ENCODE assay signal across 8 cellular contexts in genomic region chr13:36919833-36920611, GRCh38. TPM values are rescaled to one million over a fixed set of nuclear protein-coding genes. Genes with fewer than 3 reads are reported as not detected.
A peak's percentile ranks its signal among the peaks of the same experiment; 100 is the strongest.
DNase-seq lines count a peak whose midpoint lies in the region; ATAC-seq and TF ChIP-seq lines count a peak whose summit lies in the region.

TSS of gene SMAD9 (minus strand) at chr13:36920238. CDS start at chr13:36879689, 40,549 bp downstream.

- H3K27ac Mint-ChIP-seq in Caco-2 (ENCODE audit: unreplicated experiment) (no peak within 1 kb of the TSS), IgD-negative memory B cell (no peak within 1 kb of the TSS)

- TF ChIP-seq CTCF in Caco-2 (IDR thresholded peaks at IDR 0.05; ENCODE audit: insufficient read depth in 1 of 2, low read depth in 1 of 2, low read length in 1 of 2, severe bottlenecking in 1 of 2, unreplicated experiment in 1 of 2) (no peak), lower leg skin (IDR thresholded peaks at IDR 0.05) (no peak)

- no peaks in the 10 kb centered on the region for H3K36me3 ChIP-seq in Caco-2 (ENCODE audit: control insufficient read depth, insufficient read depth, low read length)
- no peaks in the 10 kb centered on the region for H3K36me3 ChIP-seq in stomach smooth muscle (ENCODE audit: control insufficient read depth in 2 of 2, insufficient read depth in 2 of 2, low read length in 2 of 2)

- TF ChIP-seq POLR2A in lower leg skin (IDR thresholded peaks at IDR 0.05): no peak

- H3K36me3 Mint-ChIP-seq in Caco-2 (ENCODE audit: insufficient read depth, unreplicated experiment) (no peaks in the 10 kb centered on the region), IgD-negative memory B cell (no peaks in the 10 kb centered on the region)

- H3K4me1 ChIP-seq in Caco-2 (no peaks in the 10 kb centered on the region), stomach smooth muscle (ENCODE audit: control insufficient read depth, insufficient read depth, low read length) (peaks cover 12% of the 10 kb centered on the region)

- peak within 1 kb of the TSS; percentile 60 for H3K4me3 ChIP-seq in Caco-2 (ENCODE audit: low read depth, low read length)
- peak within 1 kb of the TSS; percentile 35 for H3K4me3 ChIP-seq in lower leg skin (ENCODE audit: low read depth, poor library complexity, severe bottlenecking)
- H3K4me3 ChIP-seq in stomach smooth muscle (ENCODE audit: low read length in 2 of 2): peak within 1 kb of the TSS; percentile 83 to 90

- POLR2A ChIA-PET in Caco-2 (lab: Charles Lee): no interaction called here

- intact Hi-C loops in Caco-2 (cut with micrococcal nuclease; ENCODE audit: unreplicated experiment) (loop anchor here (5.0 kb wide), 1 partner anchor 63 kb away; no protein-coding TSS in a partner anchor), lower leg skin (cut with DNase I; ENCODE audit: low total_unique reads) (no loop called here)

- H3K9ac ChIP-seq in stomach smooth muscle (ENCODE audit: low read length in 2 of 2): peak within 1 kb of the TSS; percentile 72 to 73

- H3K9me3 ChIP-seq in Caco-2: no peaks in the 10 kb centered on the region
- no peaks in the 10 kb centered on the region for H3K9me3 ChIP-seq in stomach smooth muscle (ENCODE audit: control insufficient read depth in 2 of 2, low read length in 2 of 2)

- DNase-seq in Caco-2: peak in 1 of 2 experiments; percentile 57
- peak; percentile 81 for DNase-seq in ecto neural progenitor cell (ENCODE audit: low spot score)
- peak; percentile 46 to 90 for DNase-seq in lower leg skin (ENCODE audit: low spot score in 2 of 2)
- no peak for DNase-seq in GF-D8 (lab: John Stamatoyannopoulos, UW)

- BruUV-seq in Caco-2 (replicated peaks; lab: Mats Ljungman, UMichigan): no TSS peak

- CTCF ChIA-PET in Caco-2 (lab: Charles Lee): no interaction called here

- ATAC-seq in GM19452 (IDR thresholded peaks at IDR 0.05; ENCODE audit: unreplicated experiment) (peak; percentile 64), SK-N-SH treated with all-trans-retinoic acid at 6 μM for 48 hours (peak; percentile 40)

- H3K27ac ChIP-seq in stomach smooth muscle (ENCODE audit: low read length): peak within 1 kb of the TSS; percentile 73

- H3K4me3 Mint-ChIP-seq in Caco-2 (ENCODE audit: unreplicated experiment) (peak within 1 kb of the TSS; percentile 75), IgD-negative memory B cell (peak within 1 kb of the TSS; percentile 59 to 86 (median 74))

- H3K27me3 Mint-ChIP-seq in Caco-2 (ENCODE audit: insufficient read depth, unreplicated experiment) (peaks cover 20% of the 10 kb centered on the region), IgD-negative memory B cell (peaks cover 51% of the 10 kb centered on the region)

- H3K9me3 Mint-ChIP-seq in Caco-2 (ENCODE audit: unreplicated experiment) (no peaks in the 10 kb centered on the region), IgD-negative memory B cell (peaks cover 0 to 2% (median 0%) of the 10 kb centered on the region in 3 donors)

- H3K4me1 Mint-ChIP-seq in Caco-2 (ENCODE audit: low read depth, unreplicated experiment) (peaks cover 7% of the 10 kb centered on the region), IgD-negative memory B cell (peaks cover 2 to 10% (median 3%) of the 10 kb centered on the region in 3 donors)

- 2 to 6% methylated on average over 7 to 38 of the region's 102 CpGs for WGBS in lower leg skin, 2 donors

- no peaks in the 10 kb centered on the region for H3K27me3 ChIP-seq in Caco-2 (replicated peaks; ENCODE audit: control insufficient read depth, insufficient read depth, low read length)
- no peaks in the 10 kb centered on the region for H3K27me3 ChIP-seq in stomach smooth muscle (ENCODE audit: control insufficient read depth in 1 of 2, insufficient read depth in 2 of 2, low read length in 2 of 2)

TF ChIP-seq in SK-N-SH treated with all-trans-retinoic acid at 6 μM for 48 hours, 23 proteins besides CTCF, POLR2A, EP300 and RAD21:
- TF ChIP-seq, protein P1, sequence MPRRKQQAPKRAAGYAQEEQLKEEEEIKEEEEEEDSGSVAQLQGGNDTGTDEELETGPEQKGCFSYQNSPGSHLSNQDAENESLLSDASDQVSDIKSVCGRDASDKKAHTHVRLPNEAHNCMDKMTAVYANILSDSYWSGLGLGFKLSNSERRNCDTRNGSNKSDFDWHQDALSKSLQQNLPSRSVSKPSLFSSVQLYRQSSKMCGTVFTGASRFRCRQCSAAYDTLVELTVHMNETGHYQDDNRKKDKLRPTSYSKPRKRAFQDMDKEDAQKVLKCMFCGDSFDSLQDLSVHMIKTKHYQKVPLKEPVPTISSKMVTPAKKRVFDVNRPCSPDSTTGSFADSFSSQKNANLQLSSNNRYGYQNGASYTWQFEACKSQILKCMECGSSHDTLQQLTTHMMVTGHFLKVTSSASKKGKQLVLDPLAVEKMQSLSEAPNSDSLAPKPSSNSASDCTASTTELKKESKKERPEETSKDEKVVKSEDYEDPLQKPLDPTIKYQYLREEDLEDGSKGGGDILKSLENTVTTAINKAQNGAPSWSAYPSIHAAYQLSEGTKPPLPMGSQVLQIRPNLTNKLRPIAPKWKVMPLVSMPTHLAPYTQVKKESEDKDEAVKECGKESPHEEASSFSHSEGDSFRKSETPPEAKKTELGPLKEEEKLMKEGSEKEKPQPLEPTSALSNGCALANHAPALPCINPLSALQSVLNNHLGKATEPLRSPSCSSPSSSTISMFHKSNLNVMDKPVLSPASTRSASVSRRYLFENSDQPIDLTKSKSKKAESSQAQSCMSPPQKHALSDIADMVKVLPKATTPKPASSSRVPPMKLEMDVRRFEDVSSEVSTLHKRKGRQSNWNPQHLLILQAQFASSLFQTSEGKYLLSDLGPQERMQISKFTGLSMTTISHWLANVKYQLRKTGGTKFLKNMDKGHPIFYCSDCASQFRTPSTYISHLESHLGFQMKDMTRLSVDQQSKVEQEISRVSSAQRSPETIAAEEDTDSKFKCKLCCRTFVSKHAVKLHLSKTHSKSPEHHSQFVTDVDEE (CRISPR knock-in tag; IDR thresholded peaks at IDR 0.05): peak; percentile 14; the same call in 1 of the 2 replicates
- TF ChIP-seq ZNF70 (CRISPR knock-in tag; IDR thresholded peaks at IDR 0.05) (no peak), GLIS3 (CRISPR knock-in tag; IDR thresholded peaks at IDR 0.05) (no peak), ZNF565 (CRISPR knock-in tag; conservative IDR thresholded peaks at IDR 0.05; ENCODE audit: low read depth) (no peak), PATZ1 (CRISPR knock-in tag; IDR thresholded peaks at IDR 0.05; ENCODE audit: borderline replicate concordance) (no peak)
TF ChIP-seq in SK-N-SH treated with all-trans-retinoic acid at 6 μM for 48 hours: peak in this region for 1.

RNA-seq across cellular contexts. Expression of gene SMAD9, which starts in this region (rescaled TPM):
- 1.2 TPM in 2 replicates for total RNA-seq in Caco-2 (2022)
- 0.04 TPM for polyA plus RNA-seq in IgD-negative memory B cell
- 1 to 10 TPM; 1.4 to 4.4 (median 2.2) TPM for total RNA-seq in lower leg skin

Comparison
In these comparisons a context has a peak if more than half of its experiments do, and no peak if none do; other contexts are left out.
1. H3K4me3 ChIP-seq: peak in every context shown above with its lines; median percentile 86 in stomach smooth muscle; 60 in Caco-2; 35 in lower leg skin.